In genomic region chr12:6851153-6851920, GRCh38 we compare ENCODE assay signal across 8 cellular contexts. TPM values are rescaled to one million over a fixed set of nuclear protein-coding genes. Genes with fewer than 3 reads are reported as not detected.
A peak's percentile ranks its signal among the peaks of the same experiment; 100 is the strongest.
DNase-seq lines count a peak whose midpoint lies in the region; FAIRE-seq and TF ChIP-seq lines count a peak whose summit lies in the region.

TSS of gene CDCA3 (minus strand) at chr12:6851286. CDS start at chr12:6850952, 334 bp downstream.

- H3K9ac ChIP-seq in neuronal stem cell (ENCODE audit: low read depth, low read length, poor library complexity) = peak within 1 kb of the TSS; percentile 94

- FAIRE-seq in frontal cortex (lab: Jason Lieb, UNC) = no peak

- peaks cover 10 to 17% of the 10 kb centered on the region in 2 donors for H3K4me1 ChIP-seq in neuronal stem cell (ENCODE audit: control insufficient read depth in 2 of 2, insufficient read depth in 1 of 2, low read depth in 1 of 2, low read length in 2 of 2)

- peak within 1 kb of the TSS; percentile 89 for H2AFZ ChIP-seq in neuronal stem cell (ENCODE audit: low read length)

- H3K14ac ChIP-seq in neuronal stem cell (ENCODE audit: low read length) = peak within 1 kb of the TSS; percentile 25

- intact Hi-C loops in activated naive CD4-positive, alpha-beta T cell treated with anti-CD3 and anti-CD28 coated beads for 36 hours (cut with micrococcal nuclease) = loop anchor here (1.0 to 5.0 kb wide), 7 partner anchors 23 to 514 kb away; partner anchors contain the start of genes C1RL, LPCAT3, P3H3 and RNU7-1

- peak within 1 kb of the TSS; percentile 96 for H3K18ac ChIP-seq in neuronal stem cell (ENCODE audit: low read length)

- peak within 1 kb of the TSS; percentile 24 for H2BK12ac ChIP-seq in neuronal stem cell (ENCODE audit: low read length)

- peaks cover 38 to 75% of the 10 kb centered on the region in 2 donors for H3K36me3 ChIP-seq in neuronal stem cell (replicated peaks in 1 of 2; ENCODE audit: control insufficient read depth in 2 of 2, insufficient read depth in 2 of 2, low read length in 2 of 2)

- no peak within 1 kb of the TSS for H4K8ac ChIP-seq in neuronal stem cell (ENCODE audit: low read depth, low read length)

- H3K4me3 ChIP-seq in HFF-Myc (replicated peaks; ENCODE audit: low read depth, low read length) (peak within 1 kb of the TSS; percentile 69), neuronal stem cell (ENCODE audit: low read length in 2 of 2) (peak within 1 kb of the TSS; percentile 77 to 92)

- H2AK5ac ChIP-seq in neuronal stem cell (ENCODE audit: low read depth, low read length) = peak within 1 kb of the TSS; percentile 64

- CTCF ChIA-PET in activated naive CD4-positive, alpha-beta T cell treated with anti-CD3 and anti-CD28 coated beads for 36 hours (lab: Charles Lee) = interaction anchor here (0.5 to 4.0 kb wide), 14 partner anchors 10 to 369 kb away, joined by 3 to 19 read pairs (median 5); partner anchors contain the start of genes MLF2, SPSB2 and TPI1

- H2BK5ac ChIP-seq in neuronal stem cell (ENCODE audit: low read length) = peak within 1 kb of the TSS; percentile 90

- no peaks in the 10 kb centered on the region for H3K27me3 ChIP-seq in neuronal stem cell (ENCODE audit: control insufficient read depth in 3 of 3, insufficient read depth in 3 of 3, low read depth in 1 of 3, low read length in 3 of 3)

- H4K91ac ChIP-seq in neuronal stem cell (ENCODE audit: low read depth, low read length, poor library complexity) = no peak within 1 kb of the TSS

- peaks cover 35% of the 10 kb centered on the region for H3K4me1 Mint-ChIP-seq in activated naive CD4-positive, alpha-beta T cell treated with anti-CD3 and anti-CD28 coated beads for 36 hours (ENCODE audit: low read depth)

- DNase-seq in GM03348 (ENCODE audit: low spot score) (peak; percentile 100), HFF-Myc (ENCODE audit: extremely low read depth, low read depth) (peak; percentile 97), NAMALWA (ENCODE audit: low spot score) (peak; percentile 100), SK-N-DZ (ENCODE audit: low spot score) (peak; percentile 99), frontal cortex (ENCODE audit: low spot score in 2 of 2) (peak; percentile 95 to 100), neuronal stem cell (ENCODE audit: low spot score) (peak; percentile 95), substantia nigra (lab: John Stamatoyannopoulos, UW) (peak; percentile 41 to 98 (median 89))
- peak; percentile 99 for DNase-seq in activated naive CD4-positive, alpha-beta T cell treated with anti-CD3 and anti-CD28 coated beads for 36 hours

- H3K9me3 Mint-ChIP-seq in activated naive CD4-positive, alpha-beta T cell treated with anti-CD3 and anti-CD28 coated beads for 36 hours = no peaks in the 10 kb centered on the region

- H3K36me3 Mint-ChIP-seq in activated naive CD4-positive, alpha-beta T cell treated with anti-CD3 and anti-CD28 coated beads for 36 hours (ENCODE audit: low read depth) = peaks cover 35% of the 10 kb centered on the region

- no peak within 1 kb of the TSS for H2BK120ac ChIP-seq in neuronal stem cell (ENCODE audit: low read depth, low read length)

- no CpG with 5 or more reads among the region's 37 CpGs for WGBS in neuronal stem cell (ENCODE audit: extremely low coverage in 2 of 2, insufficient read length in 2 of 2, insufficient replicate concordance in 1 of 2), 2 donors

- H3K27ac ChIP-seq in neuronal stem cell (replicated peaks; ENCODE audit: low read length) = peak within 1 kb of the TSS; percentile 81
- peak within 1 kb of the TSS; percentile 93 for H3K27ac ChIP-seq in substantia nigra (ENCODE audit: low read depth, low read length, poor library complexity, severe bottlenecking)

- peak within 1 kb of the TSS; percentile 31 for H3K23ac ChIP-seq in neuronal stem cell (ENCODE audit: low read depth, low read length, poor library complexity)

- H3K9me3 ChIP-seq in neuronal stem cell (replicated peaks in 1 of 2; ENCODE audit: control insufficient read depth in 2 of 2, insufficient read depth in 1 of 2, low read depth in 1 of 2, low read length in 2 of 2) = no peaks in the 10 kb centered on the region

- no peak within 1 kb of the TSS for H2BK15ac ChIP-seq in neuronal stem cell (ENCODE audit: low read length)

- H3K4me2 ChIP-seq in neuronal stem cell (ENCODE audit: insufficient read depth, low read length, poor library complexity, severe bottlenecking) = peak within 1 kb of the TSS; percentile 76

- TF ChIP-seq CTCF in HFF-Myc (IDR thresholded peaks at IDR 0.05; ENCODE audit: low read depth, low read length, missing control alignments) = no peak

- peak within 1 kb of the TSS; percentile 93 for H3K27ac Mint-ChIP-seq in activated naive CD4-positive, alpha-beta T cell treated with anti-CD3 and anti-CD28 coated beads for 36 hours

- no peaks in the 10 kb centered on the region for H3K27me3 Mint-ChIP-seq in activated naive CD4-positive, alpha-beta T cell treated with anti-CD3 and anti-CD28 coated beads for 36 hours (ENCODE audit: low read depth)

- no peak within 1 kb of the TSS for H3K4ac ChIP-seq in neuronal stem cell (ENCODE audit: low read length)

- H3K4me3 Mint-ChIP-seq in activated naive CD4-positive, alpha-beta T cell treated with anti-CD3 and anti-CD28 coated beads for 36 hours = peak within 1 kb of the TSS; percentile 86

- H3K79me1 ChIP-seq in neuronal stem cell (ENCODE audit: low read depth, low read length) = peaks cover 13% of the 10 kb centered on the region

RNA-seq across cellular contexts. Expression of gene CDCA3, which starts in this region (rescaled TPM):
- 72.9 and 97.2 TPM in 2 replicates for polyA plus RNA-seq in SK-N-DZ (2014; cell fraction: cytosol; rRNA removed)
- 191 and 199 TPM in 2 replicates for polyA plus RNA-seq in SK-N-DZ (2014; cell fraction: nucleus; rRNA removed)
- 100 to 1,000 TPM; 106 to 108 TPM for total RNA-seq in activated naive CD4-positive, alpha-beta T cell treated with anti-CD3 and anti-CD28 coated beads for 36 hours
- 2.9 TPM for total RNA-seq in frontal cortex
- polyA plus RNA-seq in neuronal stem cell (2013, experiment 1 of 2) = 81.3 TPM
- polyA plus RNA-seq in neuronal stem cell (2013, experiment 2 of 2) = 79.5 TPM

Comparison
In these comparisons a context has a peak if more than half of its experiments do, and no peak if none do; other contexts are left out.
1. Peak in every context shown above with its lines: DNase-seq, H3K4me3 ChIP-seq and H3K27ac ChIP-seq.
2. RNA of gene CDCA3 (total RNA-seq): 106 to 108 TPM in activated naive CD4-positive, alpha-beta T cell treated with anti-CD3 and anti-CD28 coated beads for 36 hours; 2.9 TPM in frontal cortex (single experiment); every median in the first group is over 10 times any median in the second.